Comparison of ENCODE assay signal across 28 cellular contexts in the genomic region with DNA sequence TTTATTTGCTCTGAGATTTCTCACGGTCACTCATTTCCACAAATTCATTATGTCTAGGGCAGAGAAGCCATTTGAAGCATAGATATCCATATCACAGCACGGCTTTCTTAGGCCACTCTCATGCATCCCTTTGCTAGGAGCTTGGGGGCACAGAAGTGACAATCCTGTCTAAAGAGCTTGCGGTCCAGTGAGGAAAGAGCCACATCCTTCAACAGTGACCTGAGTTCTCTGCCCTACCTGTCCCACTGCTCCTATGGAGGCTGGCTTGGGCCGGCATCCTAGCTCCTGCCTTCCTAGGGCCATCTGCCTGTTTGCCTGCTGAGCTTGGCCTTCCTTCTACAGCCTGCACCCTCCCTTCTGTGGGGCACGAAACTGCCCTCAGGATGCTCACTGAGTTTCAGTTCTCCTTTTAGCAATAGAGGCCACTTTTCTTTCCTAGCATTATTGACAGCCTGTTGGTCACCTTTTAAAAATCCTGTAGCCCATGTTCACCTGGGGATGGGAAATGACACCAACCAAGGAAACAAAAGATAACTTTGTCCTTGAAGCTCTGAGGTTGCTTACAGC.
"Had no signal": no experiment of that assay in that cellular context is flagged by ENCODE, and none has a peak within 500 bp of the region (broad histone marks: within the 10 kb centered on the region; RNA-seq: fewer than 3 reads in every experiment).

No MANE protein-coding gene starts in this region.

- H3K9me3 ChIP-seq: left lung, pancreas, prostate gland, testis, thyroid gland, transverse colon, upper lobe of left lung, vagina had no signal

- H3K27me3 ChIP-seq: left lung, pancreas, stomach, testis, thyroid gland, transverse colon, upper lobe of left lung, vagina had no signal

- ATAC-seq: left colon; left lung; lower lobe of right lung; naive thymus-derived CD8-positive, alpha-beta T cell; pancreas; right cardiac atrium; sciatic nerve; stimulated activated naive B cell treated with anti-CD40 and anti-IgM and Interleukin-4, amounts not matched to agents 10 μg/mL and 1 μg/mL and 100 μg/mL, for 72 hours; stimulated activated naive CD8-positive, alpha-beta T cell treated with anti-CD3 and anti-CD28 coated beads, Interleukin-15, Interleukin-2, amounts not matched to agents 100 U/mL and 50 U/mL, for 24 hours had no signal

- H3K36me3 ChIP-seq: left lung, lower lobe of right lung, pancreas, prostate gland, stomach, thyroid gland, transverse colon, upper lobe of left lung, vagina had no signal

- H3K27ac ChIP-seq: left lung, lower lobe of right lung, pancreas, prostate gland, skin epidermis, stomach, testis, thyroid gland, transverse colon, upper lobe of left lung, vagina had no signal

- DNase-seq: immature natural killer cell; kidney; left colon; left lung; lower lobe of right lung; mammary epithelial cell; mesenchymal stem cell; naive thymus-derived CD8-positive, alpha-beta T cell; nucleus accumbens; pancreas; posterior cingulate gyrus; retina; right cardiac atrium; stimulated activated CD4-positive, alpha-beta T cell treated with anti-CD3 and anti-CD28 coated beads, Interleukin-12 subunit alpha, Interleukin-12 subunit beta, amount 100 ng/mL, for 4 hours; stimulated activated CD4-positive, alpha-beta T cell treated with anti-CD3 and anti-CD28 coated beads, Interleukin-15, amount 100 ng/mL, for 24 hours; stimulated activated CD4-positive, alpha-beta T cell treated with anti-CD3 and anti-CD28 coated beads, Interleukin-2, amount 100 ng/mL, for 24 hours; stimulated activated CD4-positive, alpha-beta T cell treated with anti-CD3 and anti-CD28 coated beads, Interleukin-4, amount 100 ng/mL, for 1 hour; stimulated activated naive B cell treated with anti-CD40 and anti-IgM and Interleukin-4, amounts not matched to agents 10 μg/mL and 1 μg/mL and 100 μg/mL, for 72 hours; stimulated activated naive CD8-positive, alpha-beta T cell treated with anti-CD3 and anti-CD28 coated beads, Interleukin-15, Interleukin-2, amounts not matched to agents 100 U/mL and 50 U/mL, for 24 hours; stomach; testis; thyroid gland; transverse colon; upper lobe of left lung had no signal

- H3K4me3 ChIP-seq: left lung, lower lobe of right lung, pancreas, prostate gland, skin epidermis, stomach, testis, thyroid gland, transverse colon, upper lobe of left lung, vagina had no signal

- H3K4me1 ChIP-seq: left lung, lower lobe of right lung, pancreas, prostate gland, stomach, testis, thyroid gland, transverse colon, upper lobe of left lung, vagina had no signal
